Comparison of ENCODE assay signal across 9 cellular contexts in the genomic region with DNA sequence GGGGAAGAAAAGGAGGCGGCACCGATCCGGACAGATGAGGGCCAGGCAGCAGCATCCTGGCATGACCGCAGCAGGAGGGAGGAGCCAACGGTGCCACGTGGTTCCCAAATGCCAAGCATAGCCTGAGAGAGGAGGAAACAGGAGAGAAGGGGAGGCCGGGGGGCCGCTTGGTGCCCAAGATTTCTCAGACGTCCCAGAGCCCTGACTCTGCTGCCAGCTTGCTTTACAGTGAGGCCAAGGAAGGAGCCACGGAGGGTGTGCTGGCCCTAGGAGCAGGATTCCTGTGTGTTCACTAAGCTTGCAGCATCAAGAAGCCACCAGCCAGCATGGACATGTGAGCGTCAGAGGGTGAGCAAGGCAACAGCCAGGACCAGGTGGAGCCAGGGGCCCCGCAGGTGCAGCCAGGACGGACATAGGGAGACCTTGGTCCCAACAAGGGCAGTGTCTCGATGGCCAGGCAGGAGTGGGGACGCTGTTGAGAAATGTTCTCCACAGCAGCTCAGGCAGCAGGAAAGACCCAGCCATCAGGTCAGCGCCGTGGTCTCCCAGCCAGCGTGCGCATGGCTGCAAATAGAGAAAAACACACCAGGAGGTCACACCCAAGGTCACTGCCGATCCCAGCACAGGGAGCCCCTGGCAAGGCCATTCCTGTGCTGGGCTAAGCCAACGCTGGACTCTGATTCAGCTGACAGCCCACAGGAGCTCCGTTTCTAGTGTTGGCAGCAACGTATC.
DNase-seq lines count a peak whose midpoint lies in the region; ATAC-seq and TF ChIP-seq lines count a peak whose summit lies in the region.
"Had no signal": no experiment of that assay in that cellular context is flagged by ENCODE, and none has a peak within 500 bp of the region (broad histone marks: within the 10 kb centered on the region; RNA-seq: fewer than 3 reads in every experiment).

No MANE protein-coding gene starts in this region.

- H3K36me3 Mint-ChIP-seq in activated CD4-positive, alpha-beta memory T cell treated with anti-CD3 and anti-CD28 coated beads, Interleukin-2, amount 10 ng/mL, durations not matched to agents 7 days and 5 days (ENCODE audit: low read depth) = peaks cover 9% of the 10 kb centered on the region

- TF ChIP-seq CTCF in left ventricle myocardium inferior (IDR thresholded peaks at IDR 0.05; ENCODE audit: borderline replicate concordance) = no peak

- peaks cover 4% of the 10 kb centered on the region for H3K27me3 ChIP-seq in left ventricle myocardium inferior (ENCODE audit: low read depth)
- H3K27me3 ChIP-seq in skeletal muscle satellite cell (ENCODE audit: control insufficient read depth, insufficient read depth, low read length) = peaks cover 5% of the 10 kb centered on the region

- peak; percentile 8 for ATAC-seq in GM21447 (IDR thresholded peaks at IDR 0.05; ENCODE audit: unreplicated experiment)
- ATAC-seq in GM21360 (IDR thresholded peaks at IDR 0.05; ENCODE audit: unreplicated experiment) = no peak

- H3K4me3 ChIP-seq in left ventricle myocardium inferior (peak overlapping the region; percentile 17), skeletal muscle satellite cell (ENCODE audit: low read length) (no peak overlapping the region)
- H3K4me3 ChIP-seq: adrenal gland had no signal

- peaks cover 35% of the 10 kb centered on the region for H3K4me1 Mint-ChIP-seq in activated CD4-positive, alpha-beta memory T cell treated with anti-CD3 and anti-CD28 coated beads, Interleukin-2, amount 10 ng/mL, durations not matched to agents 7 days and 5 days

- H3K27ac Mint-ChIP-seq in activated CD4-positive, alpha-beta memory T cell treated with anti-CD3 and anti-CD28 coated beads, Interleukin-2, amount 10 ng/mL, durations not matched to agents 7 days and 5 days = peak overlapping the region; percentile 89

- CTCF ChIA-PET in activated CD4-positive, alpha-beta memory T cell treated with anti-CD3 and anti-CD28 coated beads, Interleukin-2, amount 10 ng/mL, durations not matched to agents 7 days and 5 days (lab: Charles Lee) = interaction anchor here (1.1 to 1.9 kb wide), 3 partner anchors 58 to 370 kb away, joined by 4 to 7 read pairs (median 7); no protein-coding TSS in a partner anchor

- H3K9ac ChIP-seq in skeletal muscle satellite cell (ENCODE audit: low read depth, low read length) = no peak overlapping the region

- H3K4me1 ChIP-seq in left ventricle myocardium inferior (peaks cover 33% of the 10 kb centered on the region), skeletal muscle satellite cell (ENCODE audit: control insufficient read depth, insufficient read depth, low read length) (peaks cover 9% of the 10 kb centered on the region)
- H3K4me1 ChIP-seq: adrenal gland had no signal

- peaks cover 21% of the 10 kb centered on the region for H3K9me3 Mint-ChIP-seq in activated CD4-positive, alpha-beta memory T cell treated with anti-CD3 and anti-CD28 coated beads, Interleukin-2, amount 10 ng/mL, durations not matched to agents 7 days and 5 days

- peaks cover 13% of the 10 kb centered on the region for H3K9me3 ChIP-seq in left ventricle myocardium inferior (replicated peaks)
- no peaks in the 10 kb centered on the region for H3K9me3 ChIP-seq in skeletal muscle satellite cell (replicated peaks; ENCODE audit: low read length)
- H3K9me3 ChIP-seq: adrenal gland had no signal

- POLR2A ChIA-PET in activated CD4-positive, alpha-beta memory T cell treated with anti-CD3 and anti-CD28 coated beads, Interleukin-2, amount 10 ng/mL, durations not matched to agents 7 days and 5 days (lab: Charles Lee) = interaction anchor here (1.0 to 2.1 kb wide), 4 partner anchors 30 to 446 kb away, joined by 3 to 30 read pairs (median 4); a partner anchor contains a TSS

- no peak for DNase-seq in activated CD4-positive, alpha-beta memory T cell treated with anti-CD3 and anti-CD28 coated beads, Interleukin-2, amount 10 ng/mL, durations not matched to agents 7 days and 5 days
- DNase-seq in left ventricle myocardium inferior = no peak
- no peak for DNase-seq in kidney tubule cell (ENCODE audit: low spot score)
- no peak for DNase-seq in stimulated activated CD4-positive, alpha-beta T cell treated with anti-CD3 and anti-CD28 coated beads, Interleukin-1b, Interleukin-23, amount 100 ng/mL, for 48 hours
- DNase-seq: NCI-H774 had no signal

- peak overlapping the region; percentile 38 for H3K27ac ChIP-seq in left ventricle myocardium inferior (replicated peaks)

- peak overlapping the region; percentile 59 for H3K4me2 ChIP-seq in skeletal muscle satellite cell (ENCODE audit: low read length)

- H3K27me3 Mint-ChIP-seq in activated CD4-positive, alpha-beta memory T cell treated with anti-CD3 and anti-CD28 coated beads, Interleukin-2, amount 10 ng/mL, durations not matched to agents 7 days and 5 days = peaks cover 16% of the 10 kb centered on the region

- no peak overlapping the region for H3K4me3 Mint-ChIP-seq in activated CD4-positive, alpha-beta memory T cell treated with anti-CD3 and anti-CD28 coated beads, Interleukin-2, amount 10 ng/mL, durations not matched to agents 7 days and 5 days

- intact Hi-C loops in left ventricle myocardium inferior (cut with micrococcal nuclease) = no loop called here

- H3K36me3 ChIP-seq in left ventricle myocardium inferior (no peaks in the 10 kb centered on the region), skeletal muscle satellite cell (ENCODE audit: insufficient read depth, low read length) (no peaks in the 10 kb centered on the region)
- H3K36me3 ChIP-seq: adrenal gland had no signal
